In genomic region chr14:97077253-97077653, GRCh38 we compare ENCODE assay signal across 1 cellular context.
TF ChIP-seq lines count a peak whose summit lies in the region.

No MANE protein-coding gene starts in this region.

TF ChIP-seq in HCT116, 20 proteins besides CTCF, POLR2A, EP300 and RAD21 (continued from another document):
- TF ChIP-seq MAX (IDR thresholded peaks at IDR 0.05) (no peak; the same call in 1 of the 2 replicates), ATF3 (IDR thresholded peaks at IDR 0.05) (no peak), REST (IDR thresholded peaks at IDR 0.05; ENCODE audit: low read depth) (no peak)
TF ChIP-seq in HCT116: peak in this region for 5.
